21 cellular contexts compared by ENCODE assay signal in the genomic region with DNA sequence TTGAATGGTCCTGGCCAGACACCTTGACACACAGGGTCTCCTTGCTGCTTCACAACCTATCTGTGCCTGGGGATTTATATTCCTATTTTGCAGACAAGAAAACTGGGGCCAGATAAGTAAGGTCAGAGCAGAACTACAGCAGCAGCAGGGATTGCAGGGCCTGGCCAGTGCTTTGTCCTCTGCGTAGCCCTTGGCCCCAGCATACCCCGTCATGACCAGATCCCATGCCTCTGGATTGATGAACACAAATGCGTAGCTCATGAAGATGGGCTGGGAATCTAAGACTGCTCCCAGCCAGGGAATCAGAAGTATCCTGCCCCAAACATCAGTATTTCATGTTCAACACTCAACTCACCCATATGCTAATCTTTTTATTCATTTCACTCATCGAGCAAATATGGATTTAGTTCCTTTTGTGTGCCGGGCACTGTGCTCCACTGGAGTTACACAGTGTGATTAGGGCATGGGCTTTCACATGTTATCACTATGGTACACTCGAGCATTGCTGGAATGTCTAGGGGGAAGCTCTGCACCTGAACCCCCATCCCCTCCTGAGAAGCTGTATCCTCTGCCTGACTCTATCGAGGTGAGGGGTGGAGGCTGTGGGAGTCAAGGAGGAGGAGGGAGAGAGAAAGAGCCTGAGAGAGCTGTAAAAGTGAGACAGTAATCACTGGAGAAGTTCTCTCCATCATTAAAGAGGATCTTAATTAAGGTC.
"Had no signal": no experiment of that assay in that cellular context is flagged by ENCODE, and none has a peak within 500 bp of the region (broad histone marks: within the 10 kb centered on the region; RNA-seq: fewer than 3 reads in every experiment).

No MANE protein-coding gene starts in this region.

- ATAC-seq: activated CD8-positive, alpha-beta T cell treated with anti-CD3 and anti-CD28 coated beads, Interleukin-2, amount 10 ng/mL, durations not matched to agents 7 days and 5 days; body of pancreas; T-cell had no signal

- H3K4me3 Mint-ChIP-seq: activated CD8-positive, alpha-beta T cell treated with anti-CD3 and anti-CD28 coated beads, Interleukin-2, amount 10 ng/mL, durations not matched to agents 7 days and 5 days; activated naive CD8-positive, alpha-beta T cell treated with anti-CD3 and anti-CD28 coated beads, Interleukin-2, amount 10 ng/mL, durations not matched to agents 7 days and 5 days; T-cell had no signal

- H3K4me3 ChIP-seq: body of pancreas had no signal

- H3K27ac ChIP-seq: body of pancreas, VCaP had no signal

- H3K36me3 Mint-ChIP-seq: activated naive CD8-positive, alpha-beta T cell treated with anti-CD3 and anti-CD28 coated beads, Interleukin-2, amount 10 ng/mL, durations not matched to agents 7 days and 5 days; T-cell had no signal

- H3K9me3 ChIP-seq: body of pancreas had no signal

- H3K27me3 ChIP-seq: body of pancreas had no signal

- FAIRE-seq: bronchial epithelial cell had no signal

- H3K4me1 ChIP-seq: body of pancreas had no signal

- H3K4me1 Mint-ChIP-seq: activated naive CD8-positive, alpha-beta T cell treated with anti-CD3 and anti-CD28 coated beads, Interleukin-2, amount 10 ng/mL, durations not matched to agents 7 days and 5 days; T-cell had no signal

- H3K9me3 Mint-ChIP-seq: activated naive CD8-positive, alpha-beta T cell treated with anti-CD3 and anti-CD28 coated beads, Interleukin-2, amount 10 ng/mL, durations not matched to agents 7 days and 5 days; T-cell had no signal

- DNase-seq: activated CD4-positive, alpha-beta T cell treated with anti-CD3 and anti-CD28 coated beads for 4 hours; activated CD4-positive, alpha-beta T cell treated with anti-CD3 and anti-CD28 coated beads, Interleukin-2, amount 50 U/mL, for 4 hours; activated CD8-positive, alpha-beta memory T cell treated with anti-CD3 and anti-CD28 coated beads, Interleukin-2, amount 50 U/mL, for 48 hours; activated CD8-positive, alpha-beta T cell treated with anti-CD3 and anti-CD28 coated beads, Interleukin-2, amount 10 ng/mL, durations not matched to agents 7 days and 5 days; activated naive CD4-positive, alpha-beta T cell treated with anti-CD3 and anti-CD28 coated beads, Interleukin-2, amount 50 U/mL, for 16 hours; activated naive CD8-positive, alpha-beta T cell treated with anti-CD3 and anti-CD28 coated beads, Interleukin-2, amount 10 ng/mL, durations not matched to agents 7 days and 5 days; activated T-cell treated with anti-CD3 and anti-CD28 coated beads, Interleukin-2, amount 50 U/mL, for 1 hour; aorta; body of pancreas; central memory CD4-positive, alpha-beta T cell; Kasumi-1; NCI-H1417; NCI-H1930; NCI-H2171; NCI-H2227 treated with DMSO at 0.1 percent for 48 hours; NCI-H526 treated with DMSO at 0.1 percent for 48 hours; NCI-H82; SIG-M5; T-cell had no signal

- H3K27ac Mint-ChIP-seq: activated CD8-positive, alpha-beta T cell treated with anti-CD3 and anti-CD28 coated beads, Interleukin-2, amount 10 ng/mL, durations not matched to agents 7 days and 5 days; activated naive CD8-positive, alpha-beta T cell treated with anti-CD3 and anti-CD28 coated beads, Interleukin-2, amount 10 ng/mL, durations not matched to agents 7 days and 5 days; T-cell had no signal
